ENCODE assay signal across 1 cellular context in genomic region chr4:98469776-98470175, GRCh38.
TF ChIP-seq lines count a peak whose summit lies in the region.

No MANE protein-coding gene starts in this region.

TF ChIP-seq in IMR-90, 13 proteins besides CTCF, POLR2A, EP300 and RAD21:
- TF ChIP-seq FOS (IDR thresholded peaks at IDR 0.05; ENCODE audit: low read depth, low read length): no peak
TF ChIP-seq in IMR-90: peak in this region for 0.
